In the genomic region with DNA sequence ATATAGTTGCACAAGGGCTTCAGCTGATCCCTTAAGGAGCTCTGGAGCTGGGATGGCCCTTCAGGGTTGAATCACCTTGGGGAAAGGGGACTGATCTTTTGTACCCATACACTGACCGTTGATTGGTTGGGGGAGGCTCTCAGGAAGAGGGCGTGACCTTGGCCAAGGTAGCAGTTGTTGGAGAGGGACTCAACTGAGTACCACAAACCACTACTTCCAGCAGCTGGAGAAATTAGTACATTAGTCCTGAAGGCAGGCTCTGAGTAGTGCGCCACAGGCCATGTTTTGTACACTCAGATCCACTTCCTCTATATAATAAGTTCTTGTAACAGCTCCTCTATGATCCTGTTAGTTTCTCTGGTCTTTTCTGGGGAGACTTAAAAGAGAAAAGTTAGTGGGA, we compare ENCODE assay signal across 21 cellular contexts.
DNase-seq lines count a peak whose midpoint lies in the region; ATAC-seq, FAIRE-seq and TF ChIP-seq lines count a peak whose summit lies in the region.
"Had no signal": no experiment of that assay in that cellular context is flagged by ENCODE, and none has a peak within 500 bp of the region (broad histone marks: within the 10 kb centered on the region; RNA-seq: fewer than 3 reads in every experiment).

No MANE protein-coding gene starts in this region.

- no peak overlapping the region for H3K4me3 ChIP-seq in NB4 (ENCODE audit: low read depth, low read length)
- H3K4me3 ChIP-seq in bronchial epithelial cell (ENCODE audit: low read depth, low read length), result no peak overlapping the region
- H3K4me3 ChIP-seq: GM23338, HAP-1 had no signal

- FAIRE-seq in bronchial epithelial cell (lab: Jason Lieb, UNC), result peak; percentile 90
- FAIRE-seq: G401.6, GM12892, RCC 7860 had no signal

- DNase-seq in NCI-H82 (lab: John Stamatoyannopoulos, UW) (peak; percentile 25), NCI-H82 treated with DMSO at 0.1 percent for 48 hours (lab: John Stamatoyannopoulos, UW; ENCODE audit: unreplicated experiment) (no peak), NB4 (ENCODE audit: low read depth) (peak; percentile 20), bronchial epithelial cell (ENCODE audit: low read depth) (no peak), middle frontal gyrus (ENCODE audit: extremely low spot score, low spot score) (no peak)
- DNase-seq: 8988T; Calu3; CD8-positive, alpha-beta memory T cell; DMS153; MM.1S; NCI-H1105 treated with DMSO at 0.1 percent for 48 hours; NCI-H2029 treated with DMSO at 0.1 percent for 48 hours; NCI-H345; OCI-M1 had no signal

- no peaks in the 10 kb centered on the region for H3K27me3 ChIP-seq in bronchial epithelial cell (ENCODE audit: control insufficient read depth, insufficient read depth, low read length)

- TF ChIP-seq CTCF in NB4 (IDR thresholded peaks at IDR 0.05; ENCODE audit: low read depth, low read length) (no peak), bronchial epithelial cell (IDR thresholded peaks at IDR 0.05; ENCODE audit: insufficient read depth, low read length, severe bottlenecking) (no peak)

- no peaks in the 10 kb centered on the region for H3K36me3 ChIP-seq in bronchial epithelial cell (ENCODE audit: control insufficient read depth, insufficient read depth, low read length)
- H3K36me3 ChIP-seq: HAP-1 had no signal

- ATAC-seq in HG02642 (IDR thresholded peaks at IDR 0.05; ENCODE audit: poor library complexity, unreplicated experiment) (no peak), HG02588 (IDR thresholded peaks at IDR 0.05; ENCODE audit: unreplicated experiment) (no peak)
- ATAC-seq: GM23338 had no signal

- no peak for TF ChIP-seq POLR2A in NB4 (IDR thresholded peaks at IDR 0.05; ENCODE audit: extremely low read depth, insufficient read length)

Comparison
In these comparisons a context has a peak if more than half of its experiments do, and no peak if none do; other contexts are left out.
1. DNase-seq: peak in NCI-H82 (single experiment) and NB4 (single experiment); none in NCI-H82 treated with DMSO at 0.1 percent for 48 hours (single experiment), bronchial epithelial cell (single experiment) and middle frontal gyrus (single experiment).